20 cellular contexts compared by ENCODE assay signal in the genomic region with DNA sequence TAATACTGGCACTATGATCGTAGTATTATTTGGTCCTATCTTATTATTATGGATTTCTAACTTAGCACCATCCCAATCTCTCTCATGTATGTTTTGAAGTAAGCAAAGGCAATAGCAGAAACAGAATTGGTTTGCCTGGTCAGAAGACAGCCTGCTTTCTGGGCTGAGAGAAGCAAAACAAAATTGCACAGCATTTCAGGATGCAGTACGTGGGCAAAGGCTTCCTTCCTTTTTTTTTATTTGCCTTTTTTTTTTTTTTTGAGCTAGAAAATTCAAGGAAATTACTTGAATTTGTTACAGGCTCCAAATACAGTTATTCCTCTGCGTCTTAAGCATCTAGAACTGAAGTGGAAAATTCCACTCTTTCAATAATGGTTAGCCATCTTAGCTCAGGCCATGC. TPM values are rescaled to one million over a fixed set of nuclear protein-coding genes. Genes with fewer than 3 reads are reported as not detected.
DNase-seq lines count a peak whose midpoint lies in the region; ATAC-seq and TF ChIP-seq lines count a peak whose summit lies in the region.
"Had no signal": no experiment of that assay in that cellular context is flagged by ENCODE, and none has a peak within 500 bp of the region (broad histone marks: within the 10 kb centered on the region; RNA-seq: fewer than 3 reads in every experiment).

No MANE protein-coding gene starts in this region.

- no peaks in the 10 kb centered on the region for H3K36me3 ChIP-seq in left ventricle myocardium inferior
- H3K36me3 ChIP-seq in GM23338 (ENCODE audit: insufficient read depth), result no peaks in the 10 kb centered on the region
- H3K36me3 ChIP-seq: MG63 had no signal

- H3K4me3 ChIP-seq in left ventricle myocardium inferior, result no peak overlapping the region
- H3K4me3 ChIP-seq in GM23338, result no peak overlapping the region
- H3K4me3 ChIP-seq: MG63 had no signal

- no peaks in the 10 kb centered on the region for H4K20me1 ChIP-seq in GM23338 (replicated peaks; ENCODE audit: insufficient read depth)

- H3K27ac Mint-ChIP-seq in GM23338 (no peak overlapping the region), progenitor cell of endocrine pancreas (no peak overlapping the region)
- H3K27ac Mint-ChIP-seq: CD8-positive, alpha-beta T cell; HFFc6 had no signal

- H3K27me3 ChIP-seq in left ventricle myocardium inferior (ENCODE audit: low read depth) (peaks cover 13% of the 10 kb centered on the region), GM23338 (ENCODE audit: insufficient read depth) (no peaks in the 10 kb centered on the region)
- H3K27me3 ChIP-seq: MG63 had no signal

- peak overlapping the region; percentile 43 for H3K27ac ChIP-seq in left ventricle myocardium inferior (replicated peaks)
- H3K27ac ChIP-seq in GM23338 (ENCODE audit: low read depth), result no peak overlapping the region
- H3K27ac ChIP-seq: KMS-11 had no signal

- TF ChIP-seq CTCF in left ventricle myocardium inferior (IDR thresholded peaks at IDR 0.05; ENCODE audit: borderline replicate concordance) (no peak), GM23338 (conservative IDR thresholded peaks at IDR 0.05; ENCODE audit: low read depth in 2 of 2) (no peak), progenitor cell of endocrine pancreas (IDR thresholded peaks at IDR 0.05; ENCODE audit: unreplicated experiment) (no peak)

- no peak for DNase-seq in left ventricle myocardium inferior
- DNase-seq in Right ventricle myocardium inferior (ENCODE audit: missing footprints), result no peak
- peak; percentile 70 for DNase-seq in MV-4-11 (lab: John Stamatoyannopoulos, UW)
- peak; percentile 61 for DNase-seq in dermis blood vessel endothelial cell
- no peak for DNase-seq in HuH-7 (ENCODE audit: low spot score)
- DNase-seq in GM23338 (ENCODE audit: low spot score), result no peak
- no peak for DNase-seq in progenitor cell of endocrine pancreas (ENCODE audit: low spot score, unreplicated experiment)
- DNase-seq in NCI-H1436 (lab: John Stamatoyannopoulos, UW), result no peak
- DNase-seq: CD8-positive, alpha-beta T cell; DND-41; HFFc6; MG63; NCI-H146; NCI-H345; NCI-H69; NK-92 treated with Interleukin-12 subunit alpha and Interleukin-12 subunit beta, amount 100 ng/mL, for 24 hours had no signal

- H3K9me3 ChIP-seq in left ventricle myocardium inferior (replicated peaks), result no peaks in the 10 kb centered on the region
- H3K9me3 ChIP-seq: MG63 had no signal

- H3K4me1 ChIP-seq in left ventricle myocardium inferior (no peaks in the 10 kb centered on the region), GM23338 (ENCODE audit: insufficient read depth) (no peaks in the 10 kb centered on the region)

- H3F3A ChIP-seq in GM23338 (replicated peaks; ENCODE audit: low read depth), result no peaks in the 10 kb centered on the region

- H3K4me1 Mint-ChIP-seq in GM23338 (0 out of 3 replicates have a peak, but pooled peaks cover 3% of the 10 kb centered on the region), progenitor cell of endocrine pancreas (ENCODE audit: low read depth) (no peaks in the 10 kb centered on the region)

- peaks cover 4% of the 10 kb centered on the region for H3K27me3 Mint-ChIP-seq in GM23338 (ENCODE audit: insufficient read depth, low read depth, poor library complexity)
- H3K27me3 Mint-ChIP-seq in progenitor cell of endocrine pancreas, result peaks cover 8% of the 10 kb centered on the region

- H3K36me3 Mint-ChIP-seq in GM23338 (ENCODE audit: low read depth), result no peaks in the 10 kb centered on the region; the same call in 2 of the 3 replicates
- no peaks in the 10 kb centered on the region for H3K36me3 Mint-ChIP-seq in progenitor cell of endocrine pancreas (ENCODE audit: insufficient read depth)
- H3K36me3 Mint-ChIP-seq: CD8-positive, alpha-beta T cell had no signal

- no peak overlapping the region for H2AFZ ChIP-seq in GM23338

- no peak overlapping the region for H3K4me2 ChIP-seq in GM23338
- H3K4me2 ChIP-seq: KMS-11 had no signal

- ATAC-seq in Right ventricle myocardium inferior (no peak), GM23338 (no peak)
- ATAC-seq: CD8-positive, alpha-beta T cell; SK-N-SH treated with all-trans-retinoic acid at 6 μM for 48 hours had no signal

- intact Hi-C loops in left ventricle myocardium inferior (cut with micrococcal nuclease), result no loop called here
- intact Hi-C loops in Right ventricle myocardium inferior (cut with DNase I), result no loop called here

- no peaks in the 10 kb centered on the region for H3K79me2 ChIP-seq in GM23338 (replicated peaks; ENCODE audit: insufficient read depth)

- H3K9me2 ChIP-seq in GM23338 (ENCODE audit: insufficient read depth), result peaks cover 8% of the 10 kb centered on the region; the same call in 1 of the 2 replicates

- H3K9me3 Mint-ChIP-seq in GM23338, result no peaks in the 10 kb centered on the region
- no peaks in the 10 kb centered on the region for H3K9me3 Mint-ChIP-seq in progenitor cell of endocrine pancreas (ENCODE audit: low read depth)
- H3K9me3 Mint-ChIP-seq: CD8-positive, alpha-beta T cell; HFFc6 had no signal

- H3K4me3 Mint-ChIP-seq in GM23338 (no peak overlapping the region), progenitor cell of endocrine pancreas (ENCODE audit: low read depth) (no peak overlapping the region)
- H3K4me3 Mint-ChIP-seq: CD8-positive, alpha-beta T cell; HFFc6 had no signal

RNA-seq across cellular contexts. Expression of gene CDA, which starts 8.8 kb away (rescaled TPM):
- 2.0 TPM for total RNA-seq in left ventricle myocardium inferior
- 3.2 TPM for total RNA-seq in Right ventricle myocardium inferior
- 2.4 and 2.6 TPM in 2 replicates for total RNA-seq in dermis blood vessel endothelial cell
- 1.7 and 2.5 TPM in 2 replicates for total RNA-seq in GM23338 (2014; rRNA removed; shearing (Covaris generic))
- 13.6 and 16.4 TPM in 2 replicates for polyA plus RNA-seq in GM23338 (2016; fragmentation: Nextera tagmentation; extraction: Ambion mirVana)
- not detected in 2 replicates for total RNA-seq in progenitor cell of endocrine pancreas
- total RNA-seq: A673; CD8-positive, alpha-beta T cell; H4 had no signal

RNA-seq across cellular contexts. Expression of gene PINK1, which starts 35.6 kb away (rescaled TPM):
- total RNA-seq in left ventricle myocardium inferior (250 TPM), Right ventricle myocardium inferior (288 TPM), dermis blood vessel endothelial cell (67.1 and 106 TPM in 2 replicates), progenitor cell of endocrine pancreas (25.0 and 28.0 TPM in 2 replicates)
- total RNA-seq in GM23338 (2014; rRNA removed; shearing (Covaris generic)), result 34.5 and 42.7 TPM in 2 replicates
- polyA plus RNA-seq in GM23338 (2016; fragmentation: Nextera tagmentation; extraction: Ambion mirVana), result 18.3 and 20.8 TPM in 2 replicates

RNA-seq across cellular contexts. Expression of gene FAM43B, which starts 45.3 kb away (rescaled TPM):
- 1.9 TPM for total RNA-seq in left ventricle myocardium inferior
- total RNA-seq in Right ventricle myocardium inferior, result 4.5 TPM
- total RNA-seq in dermis blood vessel endothelial cell, result not detected in 2 replicates
- total RNA-seq in GM23338 (2014; rRNA removed; shearing (Covaris generic)), result 3.0 and 3.6 TPM in 2 replicates
- polyA plus RNA-seq in GM23338 (2016; fragmentation: Nextera tagmentation; extraction: Ambion mirVana), result 0.66 and 1.1 TPM in 2 replicates
- 0.10 and 0.16 TPM in 2 replicates for total RNA-seq in progenitor cell of endocrine pancreas
- total RNA-seq: A673; CD8-positive, alpha-beta T cell had no signal

Comparison
In these comparisons a context has a peak if more than half of its experiments do, and no peak if none do; other contexts are left out.
1. DNase-seq: peak in MV-4-11 (single experiment) and dermis blood vessel endothelial cell (single experiment); none in left ventricle myocardium inferior (single experiment), Right ventricle myocardium inferior (single experiment), HuH-7 (single experiment), GM23338 (single experiment), progenitor cell of endocrine pancreas (single experiment) and NCI-H1436 (single experiment).